Comparison of ENCODE assay signal across 26 cellular contexts in the genomic region with DNA sequence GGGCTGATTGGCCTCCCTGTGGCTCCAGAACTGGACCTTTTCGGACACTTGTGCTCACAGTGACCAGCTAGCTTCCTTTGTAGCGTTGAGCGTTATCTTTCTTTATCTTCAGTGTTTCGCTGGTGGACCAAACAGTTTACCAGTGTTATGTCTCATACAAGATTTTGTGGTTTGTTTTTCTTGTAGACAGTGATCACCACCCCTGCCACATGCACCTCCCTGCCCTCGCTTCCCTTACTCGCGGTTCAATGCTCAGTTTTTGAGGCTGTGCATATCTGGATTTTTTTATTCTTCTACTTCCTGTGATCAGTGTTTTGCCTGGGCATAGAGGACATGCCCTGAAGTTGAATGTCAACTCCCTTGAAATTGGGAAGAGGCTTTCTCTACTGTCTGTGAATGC. TPM values are rescaled to one million over a fixed set of nuclear protein-coding genes. Genes with fewer than 3 reads are reported as not detected.
DNase-seq lines count a peak whose midpoint lies in the region; ATAC-seq, FAIRE-seq and TF ChIP-seq lines count a peak whose summit lies in the region.
"Had no signal": no experiment of that assay in that cellular context is flagged by ENCODE, and none has a peak within 500 bp of the region (broad histone marks: within the 10 kb centered on the region; RNA-seq: fewer than 3 reads in every experiment).

No MANE protein-coding gene starts in this region.

- H3K36me3 Mint-ChIP-seq in activated CD8-positive, alpha-beta T cell treated with anti-CD3 and anti-CD28 coated beads, Interleukin-2, amount 10 ng/mL, durations not matched to agents 7 days and 5 days (ENCODE audit: low read depth): no peaks in the 10 kb centered on the region
- no peaks in the 10 kb centered on the region for H3K36me3 Mint-ChIP-seq in activated CD8-positive, alpha-beta T cell treated with anti-CD3 and anti-CD28 coated beads for 36 hours (ENCODE audit: low read depth)
- no peaks in the 10 kb centered on the region for H3K36me3 Mint-ChIP-seq in naive thymus-derived CD8-positive, alpha-beta T cell

- no peaks in the 10 kb centered on the region for H3F3A ChIP-seq in PC-3 (ENCODE audit: low read length, unreplicated experiment)

- H2AFZ ChIP-seq in K562 (ENCODE audit: low read depth, low read length) (no peak overlapping the region), PC-3 (ENCODE audit: low read length) (no peak overlapping the region)

- H3K9me2 ChIP-seq in PC-3 (replicated peaks; ENCODE audit: low read length): no peaks in the 10 kb centered on the region

- H3K36me3 ChIP-seq in K562 (ENCODE audit: control insufficient read depth, insufficient read depth, low read length): no peaks in the 10 kb centered on the region
- no peaks in the 10 kb centered on the region for H3K36me3 ChIP-seq in PC-3 (ENCODE audit: low read depth, low read length)
- H3K36me3 ChIP-seq: SJSA1 had no signal

- CTCF ChIA-PET in activated CD8-positive, alpha-beta T cell treated with anti-CD3 and anti-CD28 coated beads, Interleukin-2, amount 10 ng/mL, durations not matched to agents 7 days and 5 days (lab: Charles Lee): no interaction called here
- CTCF ChIA-PET in activated CD8-positive, alpha-beta T cell treated with anti-CD3 and anti-CD28 coated beads for 36 hours (lab: Charles Lee): no interaction called here
- CTCF ChIA-PET in K562 (lab: Yijun Ruan, JAX; ENCODE audit: low intra/inter-chr PET ratio) (no interaction called here), PC-3 (lab: Charles Lee) (no interaction called here)

- in situ Hi-C loops in K562 (cut with MboI): no loop called here

- H3K27ac Mint-ChIP-seq in activated CD8-positive, alpha-beta T cell treated with anti-CD3 and anti-CD28 coated beads, Interleukin-2, amount 10 ng/mL, durations not matched to agents 7 days and 5 days: peak overlapping the region; percentile 8
- H3K27ac Mint-ChIP-seq in activated CD8-positive, alpha-beta T cell treated with anti-CD3 and anti-CD28 coated beads for 36 hours: no peak overlapping the region
- H3K27ac Mint-ChIP-seq in naive thymus-derived CD8-positive, alpha-beta T cell: peak overlapping the region in 7 of 10 donors; percentile 9 to 86 (median 39)

- WGBS in K562 (ENCODE audit: insufficient coverage, low coverage, missing lambda C conversion rate): under 1% methylated on average over 7 of the region's 7 CpGs

- TF ChIP-seq RAD21 in K562 (CRISPR knock-in tag; conservative IDR thresholded peaks at IDR 0.05 in 1 of 2, IDR thresholded peaks at IDR 0.05 in 1 of 2): no peak

- H3K4me1 ChIP-seq in K562 (replicated peaks in 1 of 2; ENCODE audit: control insufficient read depth in 2 of 2, insufficient read depth in 2 of 2, low read length in 2 of 2) (peaks cover 0 to 3% of the 10 kb centered on the region in 2 experiments; a peak in 2 of 5 replicates), PC-3 (ENCODE audit: insufficient read depth, low read length) (no peaks in the 10 kb centered on the region)
- H3K4me1 ChIP-seq: SJSA1 had no signal

- H3K9ac ChIP-seq in K562 (ENCODE audit: insufficient read depth in 1 of 2, low read depth in 2 of 2, low read length in 2 of 2) (no peak overlapping the region), PC-3 (ENCODE audit: low read length) (no peak overlapping the region)

- no peaks in the 10 kb centered on the region for H3K9me3 Mint-ChIP-seq in activated CD8-positive, alpha-beta T cell treated with anti-CD3 and anti-CD28 coated beads, Interleukin-2, amount 10 ng/mL, durations not matched to agents 7 days and 5 days (ENCODE audit: insufficient read depth)
- no peaks in the 10 kb centered on the region for H3K9me3 Mint-ChIP-seq in activated CD8-positive, alpha-beta T cell treated with anti-CD3 and anti-CD28 coated beads for 36 hours
- peaks cover 0 to 7% (median 0%) of the 10 kb centered on the region in 9 donors for H3K9me3 Mint-ChIP-seq in naive thymus-derived CD8-positive, alpha-beta T cell

- H3K27ac ChIP-seq in K562 (ENCODE audit: extremely low read depth, low read depth, low read length) (no peak overlapping the region), PC-3 (ENCODE audit: low read length) (no peak overlapping the region)
- H3K27ac ChIP-seq: SJSA1 had no signal

- peak; percentile 23 for DNase-seq in activated CD8-positive, alpha-beta T cell treated with anti-CD3 and anti-CD28 coated beads, Interleukin-2, amount 10 ng/mL, durations not matched to agents 7 days and 5 days
- DNase-seq in activated CD8-positive, alpha-beta T cell treated with anti-CD3 and anti-CD28 coated beads for 36 hours: no peak
- DNase-seq in CMK (ENCODE audit: low read depth) (peak; percentile 15), K562 (ENCODE audit: extremely low read depth in 1 of 4, low spot score in 3 of 4) (no peak), PC-3 (no peak), cardiac septum (ENCODE audit: low spot score) (no peak)
- DNase-seq in naive thymus-derived CD8-positive, alpha-beta T cell: peak in 1 of 10 donors; percentile 12
- DNase-seq: AML-193; C1 segment of cervical spinal cord; DMS53; GDM1; KBM-7; NCI-H1092 treated with DMSO at 0.1 percent for 48 hours; NCI-H1436 treated with DMSO at 0.1 percent for 48 hours; NCI-H2029 treated with DMSO at 0.1 percent for 48 hours; NCI-H226; NCI-H510A treated with DMSO at 0.1 percent for 48 hours; NCI-H774; NK-92 treated with Interleukin-12 subunit alpha and Interleukin-12 subunit beta, amount 100 ng/mL, for 24 hours had no signal

- FAIRE-seq in K562 (lab: Jason Lieb, UNC): peak; percentile 11
- FAIRE-seq: D721Med, GM19239, H54, RCC 7860 had no signal

- no peak overlapping the region for H3K4me3 ChIP-seq in K562
- no peak overlapping the region for H3K4me3 ChIP-seq in PC-3 (ENCODE audit: low read length)
- H3K4me3 ChIP-seq: SJSA1 had no signal

- H4K20me1 ChIP-seq in K562 (replicated peaks; ENCODE audit: control insufficient read depth, insufficient read depth, low read length): no peaks in the 10 kb centered on the region; the same call in 1 of the 2 replicates
- no peaks in the 10 kb centered on the region for H4K20me1 ChIP-seq in PC-3 (ENCODE audit: low read length)

- peaks cover 37 to 71% of the 10 kb centered on the region in 2 experiments for H3K27me3 ChIP-seq in K562 (ENCODE audit: control insufficient read depth in 2 of 2, insufficient read depth in 2 of 2, low read length in 2 of 2)
- peaks cover 30% of the 10 kb centered on the region for H3K27me3 ChIP-seq in PC-3 (ENCODE audit: low read length)

- no peak overlapping the region for H3K4me3 Mint-ChIP-seq in activated CD8-positive, alpha-beta T cell treated with anti-CD3 and anti-CD28 coated beads, Interleukin-2, amount 10 ng/mL, durations not matched to agents 7 days and 5 days
- no peak overlapping the region for H3K4me3 Mint-ChIP-seq in activated CD8-positive, alpha-beta T cell treated with anti-CD3 and anti-CD28 coated beads for 36 hours
- H3K4me3 Mint-ChIP-seq in naive thymus-derived CD8-positive, alpha-beta T cell: peak overlapping the region in 5 of 10 donors; percentile 9 to 62 (median 34)

- H3K79me2 ChIP-seq in K562 (ENCODE audit: control insufficient read depth, insufficient read depth, low read length): no peaks in the 10 kb centered on the region
- no peaks in the 10 kb centered on the region for H3K79me2 ChIP-seq in PC-3 (ENCODE audit: low read length)

- no peak for TF ChIP-seq CTCF in activated CD8-positive, alpha-beta T cell treated with anti-CD3 and anti-CD28 coated beads for 36 hours (IDR thresholded peaks at IDR 0.05)
- TF ChIP-seq CTCF in K562 (IDR thresholded peaks at IDR 0.05 in 2 of 3, conservative IDR thresholded peaks at IDR 0.05 in 1 of 3; ENCODE audit: insufficient read depth in 2 of 3, low read depth in 1 of 3, low read length in 3 of 3) (no peak), PC-3 (conservative IDR thresholded peaks at IDR 0.05; ENCODE audit: low read depth, low read length) (no peak)

- no TSS peak for BruUV-seq in K562 (replicated peaks; lab: Mats Ljungman, UMichigan)
- no TSS peak for BruUV-seq in PC-3 (replicated peaks; lab: Mats Ljungman, UMichigan)

- H3K27me3 Mint-ChIP-seq in activated CD8-positive, alpha-beta T cell treated with anti-CD3 and anti-CD28 coated beads, Interleukin-2, amount 10 ng/mL, durations not matched to agents 7 days and 5 days (ENCODE audit: low read depth): peaks cover 3% of the 10 kb centered on the region
- H3K27me3 Mint-ChIP-seq in activated CD8-positive, alpha-beta T cell treated with anti-CD3 and anti-CD28 coated beads for 36 hours: peaks cover 4% of the 10 kb centered on the region
- peaks cover 0 to 25% (median 4%) of the 10 kb centered on the region in 5 donors for H3K27me3 Mint-ChIP-seq in naive thymus-derived CD8-positive, alpha-beta T cell

- no peak for ATAC-seq in activated CD8-positive, alpha-beta T cell treated with anti-CD3 and anti-CD28 coated beads, Interleukin-2, amount 10 ng/mL, durations not matched to agents 7 days and 5 days
- no peak for ATAC-seq in activated CD8-positive, alpha-beta T cell treated with anti-CD3 and anti-CD28 coated beads for 36 hours
- ATAC-seq in K562 (no peak), PC-3 (no peak), HG02763 (IDR thresholded peaks at IDR 0.05; ENCODE audit: unreplicated experiment) (no peak)
- peak in 1 of 2 donors; percentile 70 for ATAC-seq in naive thymus-derived CD8-positive, alpha-beta T cell

- TF ChIP-seq POLR2A in K562 (conservative IDR thresholded peaks at IDR 0.05): no peak

- peaks cover 2% of the 10 kb centered on the region for H3K9me1 ChIP-seq in K562 (ENCODE audit: control insufficient read depth, insufficient read depth, low read length)

- H3K4me2 ChIP-seq in K562 (ENCODE audit: insufficient read depth, low read length): no peak overlapping the region
- no peak overlapping the region for H3K4me2 ChIP-seq in PC-3 (ENCODE audit: low read length)

- intact Hi-C loops in activated CD8-positive, alpha-beta T cell treated with anti-CD3 and anti-CD28 coated beads for 36 hours (cut with micrococcal nuclease): no loop called here
- intact Hi-C loops in K562 (cut with micrococcal nuclease) (no loop called here), PC-3 (cut with micrococcal nuclease) (no loop called here), cardiac septum (cut with DNase I) (no loop called here)

- POLR2A ChIA-PET in activated CD8-positive, alpha-beta T cell treated with anti-CD3 and anti-CD28 coated beads, Interleukin-2, amount 10 ng/mL, durations not matched to agents 7 days and 5 days (lab: Charles Lee): no interaction called here
- POLR2A ChIA-PET in activated CD8-positive, alpha-beta T cell treated with anti-CD3 and anti-CD28 coated beads for 36 hours (lab: Charles Lee): no interaction called here
- POLR2A ChIA-PET in K562 (lab: Yijun Ruan, JAX): interaction anchor here (0.5 to 1.0 kb wide), 2 partner anchors 11 to 12 kb away, joined by 3 to 4 read pairs; no protein-coding TSS in a partner anchor
- POLR2A ChIA-PET in naive thymus-derived CD8-positive, alpha-beta T cell (lab: Charles Lee): no interaction called here
- POLR2A ChIA-PET in PC-3 (lab: Charles Lee; ENCODE audit: unreplicated experiment): no interaction called here

- TF ChIP-seq EP300 in K562 (IDR thresholded peaks at IDR 0.05; ENCODE audit: low read length): no peak

- H3K4me1 Mint-ChIP-seq in activated CD8-positive, alpha-beta T cell treated with anti-CD3 and anti-CD28 coated beads, Interleukin-2, amount 10 ng/mL, durations not matched to agents 7 days and 5 days (ENCODE audit: low read depth): peaks cover 22% of the 10 kb centered on the region
- peaks cover 7% of the 10 kb centered on the region for H3K4me1 Mint-ChIP-seq in activated CD8-positive, alpha-beta T cell treated with anti-CD3 and anti-CD28 coated beads for 36 hours (ENCODE audit: low read depth)
- peaks cover 21 to 44% (median 23%) of the 10 kb centered on the region in 4 donors for H3K4me1 Mint-ChIP-seq in naive thymus-derived CD8-positive, alpha-beta T cell

- H3K9me3 ChIP-seq in K562 (replicated peaks; ENCODE audit: control insufficient read depth, insufficient read depth, low read depth, low read length) (no peaks in the 10 kb centered on the region; the same call in 1 of the 2 replicates), PC-3 (ENCODE audit: low read length) (no peaks in the 10 kb centered on the region)

RNA-seq across cellular contexts. Expression of a gene that starts 16.4 kb away (rescaled TPM):
- not detected for total RNA-seq in activated CD8-positive, alpha-beta T cell treated with anti-CD3 and anti-CD28 coated beads, Interleukin-2, amount 10 ng/mL, durations not matched to agents 7 days and 5 days
- not detected for total RNA-seq in activated CD8-positive, alpha-beta T cell treated with anti-CD3 and anti-CD28 coated beads for 36 hours
- 0.14 TPM in 1 of 2 replicates, not detected in the other for total RNA-seq in K562 (2011; cell fraction: chromatin; rRNA removed; ENCODE audit: low replicate concordance)
- total RNA-seq in K562 (2011; cell fraction: nucleolus; rRNA removed): 0.26 TPM in 1 of 2 replicates, not detected in the other
- total RNA-seq in K562 (2011; cell fraction: nucleoplasm; rRNA removed): not detected in 2 replicates
- total RNA-seq in K562 (2014; rRNA removed): 0.12 TPM in 1 of 2 replicates, not detected in the other
- total RNA-seq in K562 (2014; rRNA removed; fragmentation: Illumina TruSeq; extraction: Trizol): 0.04 TPM in 1 of 2 replicates, not detected in the other
- not detected in 2 replicates for total RNA-seq in K562 (2015; rRNA removed; fragmentation: Illumina TruSeq; extraction: Trizol)
- total RNA-seq in K562 (2021): 0.02 TPM in 1 of 2 replicates, not detected in the other
- polyA plus RNA-seq in K562 (2011; rRNA removed): 0.10 and 0.12 TPM in 2 replicates
- 0.03 and 0.13 TPM in 2 replicates for polyA plus RNA-seq in K562 (2011; cell fraction: cytosol; rRNA removed)
- 0.04 and 0.17 TPM in 2 replicates for polyA plus RNA-seq in K562 (2011; cell fraction: nucleus; rRNA removed)
- polyA plus RNA-seq in K562 (2012): 0.04 and 0.07 TPM in 2 replicates
- polyA plus RNA-seq in K562 (2014; fragmentation: Illumina TruSeq; extraction: Trizol): 0.12 TPM in 1 of 2 replicates, not detected in the other
- under 1 TPM in 1 of 2 experiments, not detected in 1; 0.06 TPM for polyA plus RNA-seq in K562 (2014; fragmentation: Nextera tagmentation; extraction: Ambion mirVana)
- 0.05 TPM in 1 of 2 replicates, not detected in the other for polyA plus RNA-seq in K562 (2014; rRNA removed)
- 0.07 and 0.09 TPM in 2 replicates for polyA minus RNA-seq in K562 (2011; rRNA and poly(A)+ RNA removed)
- not detected in 2 replicates for polyA minus RNA-seq in K562 (2011; cell fraction: cytosol; rRNA and poly(A)+ RNA removed)
- polyA minus RNA-seq in K562 (2011; cell fraction: nucleus; rRNA and poly(A)+ RNA removed): 0.11 TPM in 1 of 2 replicates, not detected in the other
- not detected for total RNA-seq in naive thymus-derived CD8-positive, alpha-beta T cell
- not detected for polyA plus RNA-seq in naive thymus-derived CD8-positive, alpha-beta T cell
- 0.22 and 0.29 TPM in 2 replicates for total RNA-seq in PC-3 (2014; rRNA removed)
- not detected for total RNA-seq in cardiac septum
- total RNA-seq: SJSA1 had no signal
- polyA plus RNA-seq: AG04450 had no signal

Comparison
In these comparisons a context has a peak if more than half of its experiments do, and no peak if none do; other contexts are left out.
1. DNase-seq: peak in activated CD8-positive, alpha-beta T cell treated with anti-CD3 and anti-CD28 coated beads, Interleukin-2, amount 10 ng/mL, durations not matched to agents 7 days and 5 days (single experiment) and CMK (single experiment); none in activated CD8-positive, alpha-beta T cell treated with anti-CD3 and anti-CD28 coated beads for 36 hours (single experiment), K562 (0 of 4), PC-3 (single experiment) and cardiac septum (single experiment).